10 cellular contexts compared by ENCODE assay signal in genomic region chr14:23181946-23182345, GRCh38. TPM values are rescaled to one million over a fixed set of nuclear protein-coding genes. Genes with fewer than 3 reads are reported as not detected.
A peak's percentile ranks its signal among the peaks of the same experiment; 100 is the strongest.
DNase-seq lines count a peak whose midpoint lies in the region; ATAC-seq, FAIRE-seq and TF ChIP-seq lines count a peak whose summit lies in the region.
"Had no signal": no experiment of that assay in that cellular context is flagged by ENCODE, and none has a peak within 500 bp of the region (broad histone marks: within the 10 kb centered on the region; RNA-seq: fewer than 3 reads in every experiment).

No MANE protein-coding gene starts in this region.

- DNase-seq in breast epithelium (ENCODE audit: low spot score in 2 of 2) (no peak), MCF 10A (ENCODE audit: unreplicated experiment) (no peak), epithelial cell of proximal tubule (ENCODE audit: low read depth) (no peak), urothelium cell line (ENCODE audit: low spot score) (peak; percentile 1), glutamatergic neuron (no peak), left lobe of liver (ENCODE audit: low spot score) (no peak), ureter (ENCODE audit: low spot score) (no peak)
- DNase-seq: NCI-H1048 had no signal

- TF ChIP-seq CTCF in breast epithelium (IDR thresholded peaks at IDR 0.05) (no peak), MCF 10A (IDR thresholded peaks at IDR 0.05; ENCODE audit: unreplicated experiment) (no peak), epithelial cell of proximal tubule (conservative IDR thresholded peaks at IDR 0.05; ENCODE audit: low read depth, low read length) (no peak), glutamatergic neuron (IDR thresholded peaks at IDR 0.05; ENCODE audit: partially characterized antibody, unreplicated experiment) (no peak)

- H3K36me3 Mint-ChIP-seq in MCF 10A (ENCODE audit: insufficient read depth, unreplicated experiment) = no peaks in the 10 kb centered on the region
- no peaks in the 10 kb centered on the region for H3K36me3 Mint-ChIP-seq in glutamatergic neuron (ENCODE audit: unreplicated experiment)

- no peaks in the 10 kb centered on the region for H3K9me3 ChIP-seq in breast epithelium
- no peaks in the 10 kb centered on the region for H3K9me3 ChIP-seq in muscle layer of duodenum (ENCODE audit: control insufficient read depth in 1 of 2, low read length in 2 of 2)

- H3K4me3 ChIP-seq in breast epithelium = peak overlapping the region; percentile 42 to 66 (median 62)
- peak overlapping the region; percentile 67 for H3K4me3 ChIP-seq in epithelial cell of proximal tubule (ENCODE audit: low read depth, low read length)
- H3K4me3 ChIP-seq in muscle layer of duodenum (ENCODE audit: low read depth in 1 of 2, low read length in 2 of 2) = peak overlapping the region; percentile 79 to 92

- no peaks in the 10 kb centered on the region for H3K27me3 ChIP-seq in breast epithelium
- H3K27me3 ChIP-seq in muscle layer of duodenum (ENCODE audit: low read depth, low read length) = no peaks in the 10 kb centered on the region

- no peak for FAIRE-seq in urothelium cell line (lab: Jason Lieb, UNC)

- no peak for TF ChIP-seq POLR2A in breast epithelium (IDR thresholded peaks at IDR 0.05)

- CTCF ChIA-PET in MCF 10A (lab: Yijun Ruan, JAX) = interaction anchor here (0.9 to 12.2 kb wide), 6 partner anchors 27 to 113 kb away, joined by 3 to 766 read pairs (median 4); partner anchors contain the start of gene CEBPE

- H3K27me3 Mint-ChIP-seq in MCF 10A (ENCODE audit: insufficient read depth, unreplicated experiment) (no peaks in the 10 kb centered on the region), glutamatergic neuron (ENCODE audit: unreplicated experiment) (no peaks in the 10 kb centered on the region)

- POLR2A ChIA-PET in MCF 10A (lab: Yijun Ruan, JAX) = interaction anchor here (0.6 to 2.8 kb wide), 10 partner anchors 10 to 900 kb away, joined by 3 to 15 read pairs (median 4); no protein-coding TSS in a partner anchor

- peak overlapping the region; percentile 69 to 76 for H3K27ac ChIP-seq in breast epithelium
- H3K27ac ChIP-seq in muscle layer of duodenum (ENCODE audit: low read length) = peak overlapping the region; percentile 40

- BruUV-seq in MCF 10A (replicated peaks; lab: Mats Ljungman, UMichigan) = no TSS peak

- H3K4me1 Mint-ChIP-seq in MCF 10A (ENCODE audit: insufficient read depth, unreplicated experiment) (peaks cover 3% of the 10 kb centered on the region), glutamatergic neuron (ENCODE audit: low read depth, unreplicated experiment) (peaks cover 2% of the 10 kb centered on the region)

- no peaks in the 10 kb centered on the region for H3K9me3 Mint-ChIP-seq in MCF 10A (ENCODE audit: unreplicated experiment)
- peaks cover 2% of the 10 kb centered on the region for H3K9me3 Mint-ChIP-seq in glutamatergic neuron (ENCODE audit: unreplicated experiment)

- H3K4me1 ChIP-seq in breast epithelium = no peaks in the 10 kb centered on the region
- H3K4me1 ChIP-seq in muscle layer of duodenum (ENCODE audit: control insufficient read depth in 1 of 2, insufficient read depth in 2 of 2, low read length in 2 of 2) = peaks cover 6 to 11% of the 10 kb centered on the region in 2 donors

- no peaks in the 10 kb centered on the region for H3K36me3 ChIP-seq in breast epithelium
- no peaks in the 10 kb centered on the region for H3K36me3 ChIP-seq in muscle layer of duodenum (ENCODE audit: control insufficient read depth in 1 of 2, insufficient read depth in 2 of 2, low read length in 2 of 2)

- ATAC-seq in left lobe of liver = no peak

- H3K27ac Mint-ChIP-seq in MCF 10A (ENCODE audit: low read depth, unreplicated experiment) (no peak overlapping the region), glutamatergic neuron (ENCODE audit: unreplicated experiment) (no peak overlapping the region)
- H3K27ac Mint-ChIP-seq: activated CD8-positive, alpha-beta T cell treated with anti-CD3 and anti-CD28 coated beads, Interleukin-2, amount 10 ng/mL, durations not matched to agents 7 days and 5 days had no signal

- H3K4me3 Mint-ChIP-seq in MCF 10A (ENCODE audit: unreplicated experiment) (no peak overlapping the region), glutamatergic neuron (ENCODE audit: unreplicated experiment) (no peak overlapping the region)
- H3K4me3 Mint-ChIP-seq: activated CD8-positive, alpha-beta T cell treated with anti-CD3 and anti-CD28 coated beads, Interleukin-2, amount 10 ng/mL, durations not matched to agents 7 days and 5 days had no signal

- intact Hi-C loops in breast epithelium (cut with DNase I; ENCODE audit: low total_unique reads) = no loop called here
- intact Hi-C loops in MCF 10A (cut with micrococcal nuclease) = no loop called here

RNA-seq across cellular contexts. Expression of gene SLC7A8, which starts 1.5 kb away (rescaled TPM):
- total RNA-seq in breast epithelium (10 to 100 TPM; 46.8 to 98.9 (median 61.9) TPM), MCF 10A (2022) (1.5 and 2.4 TPM in 2 replicates), epithelial cell of proximal tubule (1.4 and 3.3 TPM in 2 replicates), glutamatergic neuron (ENCODE audit: unreplicated experiment) (7.9 TPM), left lobe of liver (6.7 TPM), ureter (58.5 TPM)

RNA-seq across cellular contexts. Expression of gene RNF212B, which starts 55.8 kb away (rescaled TPM):
- total RNA-seq in breast epithelium (not detected), MCF 10A (2022) (not detected in 2 replicates), epithelial cell of proximal tubule (not detected in 2 replicates), glutamatergic neuron (ENCODE audit: unreplicated experiment) (not detected), left lobe of liver (not detected), ureter (not detected)
- total RNA-seq: activated CD8-positive, alpha-beta T cell treated with anti-CD3 and anti-CD28 coated beads, Interleukin-2, amount 10 ng/mL, durations not matched to agents 7 days and 5 days had no signal
